ENCODE assay signal across 34 cellular contexts in the genomic region with DNA sequence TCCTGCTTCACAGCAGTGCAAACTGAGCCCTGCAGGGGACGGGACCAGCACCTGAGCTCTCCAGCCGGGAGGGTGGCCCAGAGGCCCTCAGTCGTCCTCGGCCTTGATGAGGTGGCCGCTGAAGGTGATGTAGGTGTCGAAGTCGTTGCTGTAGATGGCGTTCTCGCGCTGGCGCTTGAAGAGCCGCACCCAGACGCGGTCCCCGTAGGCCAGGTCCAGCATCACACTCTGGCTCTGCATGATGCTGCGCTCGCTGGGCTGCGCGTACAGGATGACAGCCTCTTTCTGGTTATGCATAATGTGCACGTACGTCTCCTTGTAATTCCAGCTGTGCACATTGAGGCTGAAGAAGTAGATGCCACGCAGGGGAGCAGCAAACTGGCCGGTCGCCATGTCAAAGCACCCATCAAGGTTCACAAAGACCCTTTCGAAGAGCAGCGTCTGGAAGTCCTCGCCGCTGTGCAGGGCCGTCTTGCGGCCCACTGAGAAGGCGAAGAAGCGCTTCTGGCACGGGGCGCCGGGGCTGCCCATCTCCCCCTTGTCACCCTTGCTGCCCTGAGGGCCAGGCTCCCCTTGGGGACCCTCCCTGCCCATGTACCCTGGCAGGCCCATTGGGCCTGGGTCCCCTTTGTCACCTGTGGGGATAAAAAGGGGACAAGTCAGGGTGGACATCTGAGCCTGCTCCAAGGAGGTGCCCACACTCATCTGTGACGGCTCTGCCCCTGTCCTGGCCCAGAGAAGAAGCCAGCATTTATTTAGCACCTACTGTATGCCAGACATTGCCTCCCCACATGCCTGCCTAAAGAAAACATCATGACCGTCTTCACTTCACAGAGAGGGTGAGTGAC. TPM values are rescaled to one million over a fixed set of nuclear protein-coding genes. Genes with fewer than 3 reads are reported as not detected.
A peak's percentile ranks its signal among the peaks of the same experiment; 100 is the strongest.
DNase-seq lines count a peak whose midpoint lies in the region; TF ChIP-seq lines count a peak whose summit lies in the region.
"Had no signal": no experiment of that assay in that cellular context is flagged by ENCODE, and none has a peak within 500 bp of the region (broad histone marks: within the 10 kb centered on the region; RNA-seq: fewer than 3 reads in every experiment).

No MANE protein-coding gene starts in this region.

- H3K23me2 ChIP-seq in H9 (ENCODE audit: insufficient read length, low read depth, low read length, poor library complexity, severe bottlenecking), result peaks cover 2% of the 10 kb centered on the region

- no peak overlapping the region for H3K27ac Mint-ChIP-seq in CD14-positive monocyte
- no peak overlapping the region for H3K27ac Mint-ChIP-seq in H9
- H3K27ac Mint-ChIP-seq in chondrocyte (ENCODE audit: unreplicated experiment), result no peak overlapping the region
- H3K27ac Mint-ChIP-seq: activated naive CD4-positive, alpha-beta T cell treated with anti-CD3 and anti-CD28 coated beads for 36 hours; memory B cell had no signal

- H2BK120ac ChIP-seq in H9 (ENCODE audit: low read depth, low read length, poor library complexity, severe bottlenecking) (no peak overlapping the region), mesenchymal stem cell (ENCODE audit: low read depth, low read length) (no peak overlapping the region)

- H3K23ac ChIP-seq in H9 (ENCODE audit: insufficient read length, low read depth, low read length), result no peak overlapping the region
- no peak overlapping the region for H3K23ac ChIP-seq in mesenchymal stem cell (ENCODE audit: low read length in 2 of 2)

- H3K27me3 ChIP-seq in H9 (ENCODE audit: insufficient read depth, low read length) (no peaks in the 10 kb centered on the region), osteoblast (ENCODE audit: insufficient read depth, low read length) (no peaks in the 10 kb centered on the region), mesenchymal stem cell (ENCODE audit: control insufficient read depth in 1 of 2, insufficient read depth in 1 of 2, low read length in 2 of 2) (no peaks in the 10 kb centered on the region)
- H3K27me3 ChIP-seq: BLaER1 treated with 17β-estradiol and CSF1 and Interleukin-3, amounts not matched to agents 10 nM and 100 nM; breast epithelium; MG63; stomach; transverse colon had no signal

- H3K27ac ChIP-seq in H9 (ENCODE audit: insufficient read length, low read depth, low read length), result no peak overlapping the region
- H3K27ac ChIP-seq in osteoblast (ENCODE audit: low read depth, low read length), result no peak overlapping the region
- H3K27ac ChIP-seq in mesenchymal stem cell (ENCODE audit: low read length, poor library complexity, severe bottlenecking), result no peak overlapping the region
- H3K27ac ChIP-seq: coronary artery, neutrophil, stomach, transverse colon had no signal

- no peak overlapping the region for H3T11ph ChIP-seq in H9 (ENCODE audit: low read length)

- H3K4me3 Mint-ChIP-seq in CD14-positive monocyte (no peak overlapping the region), H9 (no peak overlapping the region), chondrocyte (ENCODE audit: unreplicated experiment) (no peak overlapping the region)
- H3K4me3 Mint-ChIP-seq: activated naive CD4-positive, alpha-beta T cell treated with anti-CD3 and anti-CD28 coated beads for 36 hours; activated T-cell treated with anti-CD3 and anti-CD28 coated beads, Interleukin-2, amount 50 U/mL, for 4 hours; memory B cell had no signal

- H3K9me3 Mint-ChIP-seq in CD14-positive monocyte (peaks cover 0 to 3% (median 0%) of the 10 kb centered on the region in 7 donors), H9 (no peaks in the 10 kb centered on the region), chondrocyte (ENCODE audit: low read depth) (no peaks in the 10 kb centered on the region)
- H3K9me3 Mint-ChIP-seq: activated naive CD4-positive, alpha-beta T cell treated with anti-CD3 and anti-CD28 coated beads for 36 hours; activated T-cell treated with anti-CD3 and anti-CD28 coated beads, Interleukin-2, amount 50 U/mL, for 4 hours; memory B cell had no signal

- no peak overlapping the region for H4K91ac ChIP-seq in H9 (ENCODE audit: insufficient read length, low read depth, low read length)
- no peak overlapping the region for H4K91ac ChIP-seq in mesenchymal stem cell (ENCODE audit: low read length)

- H3K18ac ChIP-seq in H9 (ENCODE audit: insufficient read length, low read depth, low read length), result no peak overlapping the region
- no peak overlapping the region for H3K18ac ChIP-seq in mesenchymal stem cell (ENCODE audit: low read depth in 1 of 2, low read length in 2 of 2)

- H3K27me3 Mint-ChIP-seq in CD14-positive monocyte (ENCODE audit: low read depth in 3 of 3) (peaks cover 9 to 13% (median 9%) of the 10 kb centered on the region in 3 donors), H9 (ENCODE audit: low read depth) (peaks cover 8% of the 10 kb centered on the region), chondrocyte (ENCODE audit: low read depth) (no peaks in the 10 kb centered on the region)

- H3K4ac ChIP-seq in H9 (ENCODE audit: low read depth, low read length) (no peak overlapping the region), mesenchymal stem cell (ENCODE audit: low read depth in 1 of 2, low read length in 2 of 2) (no peak overlapping the region)

- H3K4me1 ChIP-seq in H9 (ENCODE audit: insufficient read depth, low read length), result peaks cover 2% of the 10 kb centered on the region
- peaks cover 16% of the 10 kb centered on the region for H3K4me1 ChIP-seq in osteoblast (ENCODE audit: insufficient read depth, low read length)
- H3K4me1 ChIP-seq in mesenchymal stem cell (ENCODE audit: control insufficient read depth, insufficient read depth, low read depth, low read length), result peaks cover 16% of the 10 kb centered on the region
- H3K4me1 ChIP-seq: HAP-1 had no signal

- H3K14ac ChIP-seq in H9 (ENCODE audit: insufficient read depth, low read length) (no peak overlapping the region; the same call in 1 of the 2 replicates), mesenchymal stem cell (ENCODE audit: low read length in 2 of 2) (no peak overlapping the region)

- H3K79me2 ChIP-seq in H9 (ENCODE audit: insufficient read depth, low read length) (no peaks in the 10 kb centered on the region), osteoblast (ENCODE audit: insufficient read depth, low read length) (no peaks in the 10 kb centered on the region)

- no peak overlapping the region for H3K9ac ChIP-seq in H9 (ENCODE audit: extremely low read depth, insufficient read length, low read length)
- no peak overlapping the region for H3K9ac ChIP-seq in mesenchymal stem cell (ENCODE audit: low read length)

- H2AK5ac ChIP-seq in H9 (ENCODE audit: insufficient read length, low read length) (no peak overlapping the region), mesenchymal stem cell (ENCODE audit: low read length, severe bottlenecking) (no peak overlapping the region)

- no peak overlapping the region for H4K8ac ChIP-seq in H9 (replicated peaks; ENCODE audit: insufficient read length, low read depth, low read length)
- no peak overlapping the region for H4K8ac ChIP-seq in mesenchymal stem cell (ENCODE audit: low read length)

- no peak overlapping the region for H2BK5ac ChIP-seq in H9 (ENCODE audit: insufficient read length, low read length)
- H2BK5ac ChIP-seq in mesenchymal stem cell (ENCODE audit: low read depth, low read length, poor library complexity, severe bottlenecking), result no peak overlapping the region

- peaks cover 0 to 4% of the 10 kb centered on the region in 2 donors for H3K36me3 Mint-ChIP-seq in CD14-positive monocyte
- no peaks in the 10 kb centered on the region; a peak in 1 of 7 replicates for H3K36me3 Mint-ChIP-seq in H9 (ENCODE audit: insufficient read depth in 1 of 3, low read depth in 3 of 3)
- H3K36me3 Mint-ChIP-seq in chondrocyte (ENCODE audit: low read depth), result peaks cover 2% of the 10 kb centered on the region

- intact Hi-C loops in CD14-positive monocyte (cut with micrococcal nuclease), result no loop called here

- DNase-seq in CD14-positive monocyte (ENCODE audit: low spot score), result peak; percentile 29
- no peak for DNase-seq in H9
- DNase-seq in chondrocyte (ENCODE audit: low spot score), result peak; percentile 72
- peak; percentile 66 for DNase-seq in osteoblast (ENCODE audit: insufficient read length, low spot score, missing footprints)
- DNase-seq in NCI-H1694 (lab: John Stamatoyannopoulos, UW), result no peak
- no peak for DNase-seq in NCI-H1105 (lab: John Stamatoyannopoulos, UW)
- no peak for DNase-seq in mesenchymal stem cell
- DNase-seq: activated naive CD4-positive, alpha-beta T cell treated with anti-CD3 and anti-CD28 coated beads for 36 hours; activated T-cell treated with anti-CD3 and anti-CD28 coated beads, Interleukin-2, amount 50 U/mL, for 4 hours; amygdala; DMS79; effector memory CD4-positive, alpha-beta T cell; erythroblast; GDM1; head of caudate nucleus; KG1; kidney glomerular epithelial cell; MG63; NCI-H1436 treated with DMSO at 0.1 percent for 48 hours; NCI-H510A; stomach; T-helper 2 cell; transverse colon had no signal

- H2BK20ac ChIP-seq in H9 (ENCODE audit: low read depth, low read length, poor library complexity, severe bottlenecking), result no peak overlapping the region

- no peaks in the 10 kb centered on the region for H4K20me1 ChIP-seq in H9 (ENCODE audit: control insufficient read depth, insufficient read depth, insufficient read length)
- no peaks in the 10 kb centered on the region for H4K20me1 ChIP-seq in osteoblast (ENCODE audit: insufficient read depth, low read length)
- H4K20me1 ChIP-seq: BLaER1 treated with 17β-estradiol and CSF1 and Interleukin-3, amounts not matched to agents 10 nM and 100 nM had no signal

- H2BK12ac ChIP-seq in H9 (ENCODE audit: insufficient read length, low read depth, low read length), result no peak overlapping the region
- H2BK12ac ChIP-seq in mesenchymal stem cell (ENCODE audit: low read length in 2 of 2), result no peak overlapping the region

- H3K56ac ChIP-seq in H9 (ENCODE audit: insufficient read length, low read depth, low read length), result no peak overlapping the region

- H2BK15ac ChIP-seq in H9 (ENCODE audit: low read depth, low read length), result no peak overlapping the region
- H2BK15ac ChIP-seq in mesenchymal stem cell (ENCODE audit: low read depth, poor library complexity, severe bottlenecking), result no peak overlapping the region

- H3K4me2 ChIP-seq in H9 (ENCODE audit: insufficient read depth, insufficient read length, low read length) (no peak overlapping the region), osteoblast (ENCODE audit: insufficient read depth, low read length) (no peak overlapping the region), mesenchymal stem cell (ENCODE audit: low read length, poor library complexity, severe bottlenecking) (no peak overlapping the region)

- no peak overlapping the region for H3K4me3 ChIP-seq in osteoblast (ENCODE audit: insufficient read depth, low read length)
- no peak overlapping the region for H3K4me3 ChIP-seq in mesenchymal stem cell (ENCODE audit: insufficient read depth in 1 of 2, low read depth in 1 of 2, low read length in 2 of 2)
- H3K4me3 ChIP-seq: BLaER1 treated with 17β-estradiol and CSF1 and Interleukin-3, amounts not matched to agents 10 nM and 100 nM; breast epithelium; coronary artery; HAP-1; MG63; stomach; transverse colon had no signal

- H3K79me1 ChIP-seq in H9 (ENCODE audit: insufficient read depth, low read depth, low read length, poor library complexity, severe bottlenecking) (no peaks in the 10 kb centered on the region), mesenchymal stem cell (replicated peaks; ENCODE audit: low read length, poor library complexity, severe bottlenecking) (peaks cover 4% of the 10 kb centered on the region)

- H2AFZ ChIP-seq in H9 (ENCODE audit: low read length) (no peak overlapping the region), osteoblast (ENCODE audit: low read length) (no peak overlapping the region), mesenchymal stem cell (ENCODE audit: low read depth, low read length) (no peak overlapping the region)

- H3K9me3 ChIP-seq in H9 (ENCODE audit: control insufficient read depth, low read depth, low read length) (no peaks in the 10 kb centered on the region), osteoblast (ENCODE audit: low read depth, low read length) (no peaks in the 10 kb centered on the region), mesenchymal stem cell (ENCODE audit: control insufficient read depth, low read length) (no peaks in the 10 kb centered on the region)
- H3K9me3 ChIP-seq: BLaER1 treated with 17β-estradiol and CSF1 and Interleukin-3, amounts not matched to agents 10 nM and 100 nM; breast epithelium; HAP-1; MG63; neutrophil; stomach; transverse colon had no signal

- no peak for TF ChIP-seq CTCF in CD14-positive monocyte (IDR thresholded peaks at IDR 0.05)
- peak; percentile 36; the same call in 2 of the 3 replicates for TF ChIP-seq CTCF in H9 (conservative IDR thresholded peaks at IDR 0.05)
- TF ChIP-seq CTCF in chondrocyte (IDR thresholded peaks at IDR 0.05), result no peak
- no peak for TF ChIP-seq CTCF in osteoblast (IDR thresholded peaks at IDR 0.05; ENCODE audit: extremely low read depth, low read depth, low read length)

- no peak overlapping the region for H4K5ac ChIP-seq in H9 (ENCODE audit: insufficient read length, low read depth, low read length)

- no CpG with 5 or more reads among the region's 37 CpGs for WGBS in H9 (ENCODE audit: extremely low coverage, insufficient read length, low lambda C conversion rate)
- WGBS in mesenchymal stem cell, result 81% methylated on average over 37 of the region's 37 CpGs

- no peaks in the 10 kb centered on the region for H3K36me3 ChIP-seq in osteoblast (ENCODE audit: insufficient read depth, low read length)
- H3K36me3 ChIP-seq in mesenchymal stem cell (ENCODE audit: control insufficient read depth in 1 of 2, insufficient read depth in 2 of 2, low read depth in 1 of 2, low read length in 2 of 2), result peaks cover 40 to 48% of the 10 kb centered on the region in 2 experiments
- H3K36me3 ChIP-seq: BLaER1 treated with 17β-estradiol and CSF1 and Interleukin-3, amounts not matched to agents 10 nM and 100 nM; breast epithelium; HAP-1; MG63; neutrophil; transverse colon had no signal

- peaks cover 25% of the 10 kb centered on the region for H3K4me1 Mint-ChIP-seq in CD14-positive monocyte
- peaks cover 17 to 41% of the 10 kb centered on the region in 2 experiments for H3K4me1 Mint-ChIP-seq in H9
- H3K4me1 Mint-ChIP-seq in chondrocyte (ENCODE audit: low read depth), result peaks cover 29% of the 10 kb centered on the region

RNA-seq across cellular contexts. Expression of a gene that starts 5.7 kb away (rescaled TPM):
- under 1 TPM; 0.14 to 0.24 TPM for polyA plus RNA-seq in CD14-positive monocyte
- total RNA-seq in H9 (2021), result 3.8 and 5.0 TPM in 2 replicates
- total RNA-seq in chondrocyte, result 11.3 to 27.7 TPM (median 14.6 TPM) in 3 replicates
- 11.9 and 18.3 TPM in 2 replicates for total RNA-seq in osteoblast
- polyA plus RNA-seq in mesenchymal stem cell (2013, experiment 1 of 2), result 38.2 TPM
- polyA plus RNA-seq in mesenchymal stem cell (2013, experiment 2 of 2), result 37.9 TPM

RNA-seq across cellular contexts. Expression of a gene that starts 30.0 kb away (rescaled TPM):
- not detected for polyA plus RNA-seq in CD14-positive monocyte
- total RNA-seq in H9 (2021) (0.68 and 0.72 TPM in 2 replicates), chondrocyte (not detected in 3 replicates), osteoblast (not detected in 2 replicates)
- polyA plus RNA-seq in mesenchymal stem cell (2013, experiment 1 of 2), result not detected
- not detected for polyA plus RNA-seq in mesenchymal stem cell (2013, experiment 2 of 2)
- total RNA-seq: breast epithelium, HT1080, myocyte, pulmonary artery endothelial cell, skeletal muscle tissue had no signal

RNA-seq across cellular contexts. Expression of a gene that starts 32.6 kb away (rescaled TPM):
- 1 to 10 TPM in 1 of 2 donors, under 1 TPM in 1; 0.60 to 1.7 TPM for polyA plus RNA-seq in CD14-positive monocyte
- total RNA-seq in H9 (2021), result 0.35 TPM in 2 replicates
- total RNA-seq in chondrocyte, result 0.37 TPM in 1 of 3 replicates, not detected in the others
- 0.59 TPM in 1 of 2 replicates, not detected in the other for total RNA-seq in osteoblast
- 4.9 TPM for polyA plus RNA-seq in mesenchymal stem cell (2013, experiment 1 of 2)
- polyA plus RNA-seq in mesenchymal stem cell (2013, experiment 2 of 2), result 5.1 TPM
- total RNA-seq: myocyte, OCI-LY7 had no signal

Comparison
In these comparisons a context has a peak if more than half of its experiments do, and no peak if none do; other contexts are left out.
1. DNase-seq: peak in CD14-positive monocyte (single experiment), chondrocyte (single experiment) and osteoblast (single experiment); none in H9 (single experiment), NCI-H1694 (single experiment), NCI-H1105 (single experiment) and mesenchymal stem cell (single experiment).